1 cellular context compared by ENCODE assay signal in genomic region chr9:90921104-90921503, GRCh38.
TF ChIP-seq lines count a peak whose summit lies in the region.

No MANE protein-coding gene starts in this region.

TF ChIP-seq in SK-N-SH, 30 proteins besides CTCF, POLR2A, EP300 and RAD21 (continued from another document):
- TF ChIP-seq RCOR1 (IDR thresholded peaks at IDR 0.05; ENCODE audit: low read length), result no peak
- TF ChIP-seq FOXJ3 (CRISPR knock-in tag; IDR thresholded peaks at IDR 0.05), result no peak
- TF ChIP-seq ZBTB33 (IDR thresholded peaks at IDR 0.05; ENCODE audit: borderline replicate concordance, low read depth), result no peak
- TF ChIP-seq NRF1 (IDR thresholded peaks at IDR 0.05; ENCODE audit: low read depth, low read length), result no peak
